ENCODE assay signal across 9 cellular contexts in genomic region chr11:107927559-107927958, GRCh38. TPM values are rescaled to one million over a fixed set of nuclear protein-coding genes. Genes with fewer than 3 reads are reported as not detected.
A peak's percentile ranks its signal among the peaks of the same experiment; 100 is the strongest.
DNase-seq lines count a peak whose midpoint lies in the region; ATAC-seq and TF ChIP-seq lines count a peak whose summit lies in the region.
"Had no signal": no experiment of that assay in that cellular context is flagged by ENCODE, and none has a peak within 500 bp of the region (broad histone marks: within the 10 kb centered on the region; RNA-seq: fewer than 3 reads in every experiment).

No MANE protein-coding gene starts in this region.

- peaks cover 3% of the 10 kb centered on the region for H3K4me1 ChIP-seq in smooth muscle cell (ENCODE audit: low read depth)
- H3K4me1 ChIP-seq in thyroid gland, result peaks cover 7 to 12% of the 10 kb centered on the region in 2 donors

- no peaks in the 10 kb centered on the region for H3K9me3 Mint-ChIP-seq in activated CD4-positive, alpha-beta T cell treated with anti-CD3 and anti-CD28 coated beads, Interleukin-2, amount 10 ng/mL, durations not matched to agents 24 days and 14 days

- no peaks in the 10 kb centered on the region for H4K20me1 ChIP-seq in smooth muscle cell (ENCODE audit: low read depth)

- peaks cover 34% of the 10 kb centered on the region for H3K27me3 Mint-ChIP-seq in activated CD4-positive, alpha-beta T cell treated with anti-CD3 and anti-CD28 coated beads, Interleukin-2, amount 10 ng/mL, durations not matched to agents 24 days and 14 days

- no peak for TF ChIP-seq POLR2A in thyroid gland (IDR thresholded peaks at IDR 0.05)

- H3K79me2 ChIP-seq in smooth muscle cell (ENCODE audit: low read depth), result no peaks in the 10 kb centered on the region

- intact Hi-C loops in activated CD4-positive, alpha-beta T cell treated with anti-CD3 and anti-CD28 coated beads, Interleukin-2, amount 10 ng/mL, durations not matched to agents 24 days and 14 days (cut with micrococcal nuclease), result loop anchor here (5.0 kb wide), 1 partner anchor 70 kb away; the partner anchor contains the start of gene SLC35F2
- intact Hi-C loops in thyroid gland (cut with DNase I), result no loop called here

- ATAC-seq in HG03354 (IDR thresholded peaks at IDR 0.05; ENCODE audit: poor library complexity, severe bottlenecking, unreplicated experiment), result no peak

- no peaks in the 10 kb centered on the region for H3K36me3 Mint-ChIP-seq in activated CD4-positive, alpha-beta T cell treated with anti-CD3 and anti-CD28 coated beads, Interleukin-2, amount 10 ng/mL, durations not matched to agents 24 days and 14 days (ENCODE audit: low read depth)

- H3K9me3 ChIP-seq in smooth muscle cell (replicated peaks; ENCODE audit: low read depth) (no peaks in the 10 kb centered on the region), thyroid gland (no peaks in the 10 kb centered on the region)

- peak overlapping the region; percentile 72 for H3K4me3 Mint-ChIP-seq in activated CD4-positive, alpha-beta T cell treated with anti-CD3 and anti-CD28 coated beads, Interleukin-2, amount 10 ng/mL, durations not matched to agents 24 days and 14 days

- 88% methylated on average over 5 of the region's 5 CpGs for WGBS in smooth muscle cell (ENCODE audit: low lambda C conversion rate)
- 81 to 89% methylated on average over 5 of the region's 5 CpGs for WGBS in thyroid gland, 2 donors

- H3K36me3 ChIP-seq in smooth muscle cell (ENCODE audit: low read depth), result no peaks in the 10 kb centered on the region
- H3K36me3 ChIP-seq in thyroid gland, result no peaks in the 10 kb centered on the region

- peak; percentile 45 for DNase-seq in activated CD4-positive, alpha-beta T cell treated with anti-CD3 and anti-CD28 coated beads, Interleukin-2, amount 10 ng/mL, durations not matched to agents 24 days and 14 days
- DNase-seq in activated CD4-positive, alpha-beta T cell treated with anti-CD3 and anti-CD28 coated beads for 4 hours, result no peak
- DNase-seq in fibroblast of pulmonary artery (ENCODE audit: low read depth), result no peak
- no peak for DNase-seq in smooth muscle cell (lab: John Stamatoyannopoulos, UW; ENCODE audit: unreplicated experiment)
- DNase-seq in thyroid gland, result no peak
- DNase-seq in putamen (ENCODE audit: low spot score), result no peak
- DNase-seq: effector CD8-positive, alpha-beta T cell had no signal

- H2AFZ ChIP-seq in smooth muscle cell (ENCODE audit: low read depth), result no peak overlapping the region

- H3K4me2 ChIP-seq in smooth muscle cell, result peak overlapping the region; percentile 84

- peaks cover 26% of the 10 kb centered on the region for H3K27me3 ChIP-seq in smooth muscle cell (ENCODE audit: low read depth)
- H3K27me3 ChIP-seq in thyroid gland, result no peaks in the 10 kb centered on the region

- H3K27ac Mint-ChIP-seq in activated CD4-positive, alpha-beta T cell treated with anti-CD3 and anti-CD28 coated beads, Interleukin-2, amount 10 ng/mL, durations not matched to agents 24 days and 14 days, result no peak overlapping the region

- no peak overlapping the region for H3K9ac ChIP-seq in smooth muscle cell (ENCODE audit: low read depth)

- H3K4me1 Mint-ChIP-seq in activated CD4-positive, alpha-beta T cell treated with anti-CD3 and anti-CD28 coated beads, Interleukin-2, amount 10 ng/mL, durations not matched to agents 24 days and 14 days, result peaks cover 6% of the 10 kb centered on the region

- H3F3A ChIP-seq in smooth muscle cell (ENCODE audit: low read depth), result no peaks in the 10 kb centered on the region

- H3K27ac ChIP-seq in VCaP (peak overlapping the region; percentile 94), smooth muscle cell (ENCODE audit: low read depth) (no peak overlapping the region), thyroid gland (no peak overlapping the region)

- H3K4me3 ChIP-seq in fibroblast of pulmonary artery (replicated peaks; ENCODE audit: low read depth, low read length) (peak overlapping the region; percentile 38), smooth muscle cell (peak overlapping the region; percentile 57), thyroid gland (replicated peaks in 1 of 3) (no peak overlapping the region)

- no peak for TF ChIP-seq CTCF in VCaP (conservative IDR thresholded peaks at IDR 0.05)
- TF ChIP-seq CTCF in fibroblast of pulmonary artery (IDR thresholded peaks at IDR 0.05; ENCODE audit: low read length, missing control alignments), result no peak
- TF ChIP-seq CTCF in smooth muscle cell (IDR thresholded peaks at IDR 0.05; ENCODE audit: borderline replicate concordance, insufficient read depth, poor library complexity, severe bottlenecking), result no peak
- TF ChIP-seq CTCF in thyroid gland (IDR thresholded peaks at IDR 0.05), result no peak

RNA-seq across cellular contexts. Expression of gene RAB39A, which starts 0.7 kb away (rescaled TPM):
- total RNA-seq in activated CD4-positive, alpha-beta T cell treated with anti-CD3 and anti-CD28 coated beads, Interleukin-2, amount 10 ng/mL, durations not matched to agents 24 days and 14 days, result not detected in 2 replicates
- total RNA-seq in smooth muscle cell (not detected in 2 replicates), thyroid gland (1 to 10 TPM in 1 of 4 donors, under 1 TPM in 2, not detected in 1; 0.11 to 1.1 (median 0.54) TPM)
- polyA plus RNA-seq in smooth muscle cell, result not detected in 2 replicates

Comparison
In these comparisons a context has a peak if more than half of its experiments do, and no peak if none do; other contexts are left out.
1. H3K4me3 ChIP-seq: peak in fibroblast of pulmonary artery (single experiment) and smooth muscle cell (single experiment); none in thyroid gland (0 of 3).